ENCODE assay signal across 9 cellular contexts in genomic region chr5:102545175-102545574, GRCh38. TPM values are rescaled to one million over a fixed set of nuclear protein-coding genes. Genes with fewer than 3 reads are reported as not detected.
DNase-seq lines count a peak whose midpoint lies in the region; ATAC-seq and TF ChIP-seq lines count a peak whose summit lies in the region.
"Had no signal": no experiment of that assay in that cellular context is flagged by ENCODE, and none has a peak within 500 bp of the region (broad histone marks: within the 10 kb centered on the region; RNA-seq: fewer than 3 reads in every experiment).

No MANE protein-coding gene starts in this region.

- H3K27ac ChIP-seq in gastroesophageal sphincter: no peak overlapping the region

- TF ChIP-seq EP300 in gastroesophageal sphincter (IDR thresholded peaks at IDR 0.05): no peak

- H3K4me3 ChIP-seq in NT2/D1 (ENCODE audit: insufficient read length, low read depth) (no peak overlapping the region), gastroesophageal sphincter (no peak overlapping the region)

- DNase-seq in NT2/D1 (ENCODE audit: low read depth, low spot score): peak; percentile 13
- DNase-seq in islet precursor cell: peak; percentile 89
- DNase-seq in stimulated activated naive CD8-positive, alpha-beta T cell treated with anti-CD3 and anti-CD28 coated beads, Interleukin-15, Interleukin-2, amounts not matched to agents 100 U/mL and 50 U/mL, for 24 hours: no peak
- no peak for DNase-seq in posterior vena cava (ENCODE audit: low spot score)

- H3K27me3 ChIP-seq in NT2/D1 (ENCODE audit: insufficient read depth, insufficient read length) (no peaks in the 10 kb centered on the region), gastroesophageal sphincter (no peaks in the 10 kb centered on the region)

- intact Hi-C loops in posterior vena cava (cut with DNase I): no loop called here

- peak; percentile 77 for ATAC-seq in GM18505 (IDR thresholded peaks at IDR 0.05; ENCODE audit: unreplicated experiment)
- ATAC-seq in HG02588 (IDR thresholded peaks at IDR 0.05; ENCODE audit: unreplicated experiment): peak; percentile 76
- no peak for ATAC-seq in stimulated activated naive CD8-positive, alpha-beta T cell treated with anti-CD3 and anti-CD28 coated beads, Interleukin-15, Interleukin-2, amounts not matched to agents 100 U/mL and 50 U/mL, for 24 hours
- no peak for ATAC-seq in gastroesophageal sphincter
- ATAC-seq in esophagus mucosa: no peak

- TF ChIP-seq POLR2A in GM18505 (IDR thresholded peaks at IDR 0.05; ENCODE audit: borderline replicate concordance, extremely low read depth, insufficient read depth, insufficient read length) (no peak), gastroesophageal sphincter (IDR thresholded peaks at IDR 0.05) (no peak)

- H3K36me3 ChIP-seq in NT2/D1 (ENCODE audit: insufficient read depth, insufficient read length, low read length) (no peaks in the 10 kb centered on the region), gastroesophageal sphincter (no peaks in the 10 kb centered on the region)

- whole genome bisulfite sequencing in gastroesophageal sphincter (ENCODE audit: low coverage in 1 of 2), 2 donors: 48 to 79% methylated on average over 5 to 6 of the region's 6 CpGs

- TF ChIP-seq CTCF in gastroesophageal sphincter (IDR thresholded peaks at IDR 0.05): no peak

- H3K4me1 ChIP-seq in NT2/D1 (ENCODE audit: insufficient read depth, insufficient read length): no peaks in the 10 kb centered on the region
- no peaks in the 10 kb centered on the region for H3K4me1 ChIP-seq in gastroesophageal sphincter

- no peak overlapping the region for H3K9ac ChIP-seq in NT2/D1 (ENCODE audit: insufficient read length, low read depth)

- H3K9me3 ChIP-seq in NT2/D1 (ENCODE audit: insufficient read depth, low read length) (no peaks in the 10 kb centered on the region; the same call in 1 of the 2 replicates), gastroesophageal sphincter (no peaks in the 10 kb centered on the region)

RNA-seq across cellular contexts. Expression of gene SLCO6A1, which starts 46.4 kb away (rescaled TPM):
- total RNA-seq in gastroesophageal sphincter: not detected
- total RNA-seq in posterior vena cava: not detected
- not detected for total RNA-seq in esophagus mucosa
- total RNA-seq: glomerular endothelial cell had no signal

Comparison
In these comparisons a context has a peak if more than half of its experiments do, and no peak if none do; other contexts are left out.
1. ATAC-seq: peak in GM18505 (single experiment) and HG02588 (single experiment); none in stimulated activated naive CD8-positive, alpha-beta T cell treated with anti-CD3 and anti-CD28 coated beads, Interleukin-15, Interleukin-2, amounts not matched to agents 100 U/mL and 50 U/mL, for 24 hours (single experiment), gastroesophageal sphincter (single experiment) and esophagus mucosa (single experiment).
2. DNase-seq: peak in NT2/D1 (single experiment) and islet precursor cell (single experiment); none in stimulated activated naive CD8-positive, alpha-beta T cell treated with anti-CD3 and anti-CD28 coated beads, Interleukin-15, Interleukin-2, amounts not matched to agents 100 U/mL and 50 U/mL, for 24 hours (single experiment) and posterior vena cava (single experiment).